ENCODE assay signal across 8 cellular contexts in genomic region chr5:43043400-43043756, GRCh38. TPM values are rescaled to one million over a fixed set of nuclear protein-coding genes. Genes with fewer than 3 reads are reported as not detected.
DNase-seq lines count a peak whose midpoint lies in the region; ATAC-seq and TF ChIP-seq lines count a peak whose summit lies in the region.

No MANE protein-coding gene starts in this region.

- H3K4me1 ChIP-seq in HUES64 (ENCODE audit: insufficient read depth, low read length) (peaks cover 40% of the 10 kb centered on the region), muscle layer of duodenum (ENCODE audit: control insufficient read depth in 1 of 2, insufficient read depth in 2 of 2, low read length in 2 of 2) (peaks cover 0 to 19% of the 10 kb centered on the region in 2 donors)

- H3K27ac ChIP-seq in HUES64 (ENCODE audit: low read depth, low read length) = no peak overlapping the region
- H3K27ac ChIP-seq in caudate nucleus (ENCODE audit: low read depth, low read length) = peak overlapping the region; percentile 92
- peak overlapping the region; percentile 88 for H3K27ac ChIP-seq in muscle layer of duodenum (ENCODE audit: low read length)

- H3K36me3 ChIP-seq in HUES64 (ENCODE audit: insufficient read depth, low read length) (no peaks in the 10 kb centered on the region), muscle layer of duodenum (ENCODE audit: control insufficient read depth in 1 of 2, insufficient read depth in 2 of 2, low read length in 2 of 2) (peaks cover 0 to 11% of the 10 kb centered on the region in 2 donors)

- TF ChIP-seq CTCF in AG04449 (IDR thresholded peaks at IDR 0.05; ENCODE audit: insufficient read depth, low read length, missing control alignments) (no peak), GM13977 (IDR thresholded peaks at IDR 0.05; ENCODE audit: extremely low read depth, insufficient read depth, missing control alignments) (no peak)

- 10% methylated on average over 5 of the region's 7 CpGs for WGBS in HUES64

- peak overlapping the region; percentile 72 for H3K4me3 ChIP-seq in AG04449 (ENCODE audit: low read depth, low read length)
- H3K4me3 ChIP-seq in HUES64 (ENCODE audit: low read length) = peak overlapping the region; percentile 49
- H3K4me3 ChIP-seq in muscle layer of duodenum (ENCODE audit: low read depth in 1 of 2, low read length in 2 of 2) = peak overlapping the region; percentile 72 to 74

- no peak overlapping the region for H3K9ac ChIP-seq in HUES64 (ENCODE audit: low read depth, low read length)

- in situ Hi-C loops in GM13977 (cut with MboI; ENCODE audit: low pct_unique_long_range_greater_than_20kb, low sequenced_read_pairs, unreplicated experiment) = no loop called here

- CTCF ChIA-PET in AG04449 (lab: Yijun Ruan, JAX) = interaction anchor here (1.3 to 8.6 kb wide), 4 partner anchors 8 to 133 kb away, joined by 3 to 127 read pairs (median 26); no protein-coding TSS in a partner anchor

- H3K9me3 ChIP-seq in HUES64 (ENCODE audit: insufficient read depth, low read depth, low read length) (no peaks in the 10 kb centered on the region), muscle layer of duodenum (ENCODE audit: control insufficient read depth in 1 of 2, low read length in 2 of 2) (peaks cover 0 to 2% of the 10 kb centered on the region in 2 donors)

- no peak for ATAC-seq in GM21367 (IDR thresholded peaks at IDR 0.05; ENCODE audit: unreplicated experiment)

- H3K27me3 ChIP-seq in HUES64 (ENCODE audit: insufficient read depth, low read length) = peaks cover 87% of the 10 kb centered on the region
- peaks cover 22% of the 10 kb centered on the region for H3K27me3 ChIP-seq in muscle layer of duodenum (ENCODE audit: low read depth, low read length)

- DNase-seq in AG04449 (ENCODE audit: low read depth, low spot score) (no peak), caudate nucleus (lab: John Stamatoyannopoulos, UW) (no peak), GM13977 (ENCODE audit: low spot score) (no peak), SHP77 (lab: John Stamatoyannopoulos, UW) (no peak)
- no peak for DNase-seq in activated effector memory CD4-positive, alpha-beta T cell treated with Interleukin-2 at 50 U/mL for 16 hours

- POLR2A ChIA-PET in AG04449 (lab: Yijun Ruan, JAX) = interaction anchor here (1.0 kb wide), 1 partner anchor 25 kb away, joined by 4 read pairs; no protein-coding TSS in a partner anchor

RNA-seq across cellular contexts. Expression of gene ANXA2R, which starts 3.3 kb away (rescaled TPM):
- 0.15 TPM for polyA plus RNA-seq in HUES64 (2013, experiment 1 of 2)
- not detected for polyA plus RNA-seq in HUES64 (2013, experiment 2 of 2)
